In genomic region chr20:53454675-53455276, GRCh38 we compare ENCODE assay signal across 25 cellular contexts.
DNase-seq lines count a peak whose midpoint lies in the region; ATAC-seq, FAIRE-seq and TF ChIP-seq lines count a peak whose summit lies in the region.
"Had no signal": no experiment of that assay in that cellular context is flagged by ENCODE, and none has a peak within 500 bp of the region (broad histone marks: within the 10 kb centered on the region; RNA-seq: fewer than 3 reads in every experiment).

No MANE protein-coding gene starts in this region.

- H3K36me3 ChIP-seq in mesendoderm (ENCODE audit: control insufficient read depth, insufficient read depth, low read length): no peaks in the 10 kb centered on the region
- H3K36me3 ChIP-seq: BLaER1 treated with 17β-estradiol and CSF1 and Interleukin-3, amounts not matched to agents 10 nM and 100 nM had no signal

- no peak overlapping the region for H3K56ac ChIP-seq in mesendoderm (ENCODE audit: low read length)

- H2BK5ac ChIP-seq in mesendoderm (ENCODE audit: low read length): no peak overlapping the region

- peak overlapping the region; percentile 22 for H3K27ac Mint-ChIP-seq in activated T-cell treated with anti-CD3 and anti-CD28 coated beads, Interleukin-2, amount 50 U/mL, for 24 hours
- H3K27ac Mint-ChIP-seq in stimulated activated naive B cell treated with anti-CD40 and anti-IgM and Interleukin-4, amounts not matched to agents 10 μg/mL and 1 μg/mL and 100 μg/mL, for 72 hours: peak overlapping the region; percentile 83
- H3K27ac Mint-ChIP-seq: B cell; CD4-positive, alpha-beta T cell; CD8-positive, alpha-beta T cell had no signal

- H3K4ac ChIP-seq in mesendoderm (ENCODE audit: low read depth, low read length): no peak overlapping the region

- H2BK120ac ChIP-seq in mesendoderm (ENCODE audit: low read depth, low read length): no peak overlapping the region

- no peak overlapping the region for H2BK15ac ChIP-seq in mesendoderm (replicated peaks; ENCODE audit: low read depth)

- H3K4me3 Mint-ChIP-seq in activated T-cell treated with anti-CD3 and anti-CD28 coated beads, Interleukin-2, amount 50 U/mL, for 24 hours: no peak overlapping the region
- no peak overlapping the region for H3K4me3 Mint-ChIP-seq in activated T-cell treated with anti-CD3 and anti-CD28 coated beads, Interleukin-2, amount 50 U/mL, for 4 hours
- H3K4me3 Mint-ChIP-seq in stimulated activated naive B cell treated with anti-CD40 and anti-IgM and Interleukin-4, amounts not matched to agents 10 μg/mL and 1 μg/mL and 100 μg/mL, for 72 hours: no peak overlapping the region
- H3K4me3 Mint-ChIP-seq: B cell; CD4-positive, alpha-beta T cell; CD8-positive, alpha-beta T cell had no signal

- H3K27ac ChIP-seq in mesendoderm (ENCODE audit: low read depth, low read length): no peak overlapping the region
- H3K27ac ChIP-seq: 22Rv1; A549; BLaER1 treated with 17β-estradiol and CSF1 and Interleukin-3, amounts not matched to agents 10 nM and 100 nM; C4-2B had no signal

- H2AK5ac ChIP-seq in mesendoderm (ENCODE audit: low read length): no peak overlapping the region

- no peak overlapping the region for H3K23ac ChIP-seq in mesendoderm (ENCODE audit: low read length)

- no peaks in the 10 kb centered on the region for H3K79me1 ChIP-seq in mesendoderm (ENCODE audit: low read length)

- H3K27me3 ChIP-seq in mesendoderm (ENCODE audit: insufficient read depth, low read length, poor library complexity): no peaks in the 10 kb centered on the region
- H3K27me3 ChIP-seq: BLaER1 treated with 17β-estradiol and CSF1 and Interleukin-3, amounts not matched to agents 10 nM and 100 nM had no signal

- no peaks in the 10 kb centered on the region for H3K79me2 ChIP-seq in mesendoderm (ENCODE audit: control insufficient read depth, insufficient read depth, low read length)

- H3K9me3 Mint-ChIP-seq in activated T-cell treated with anti-CD3 and anti-CD28 coated beads, Interleukin-2, amount 50 U/mL, for 24 hours: peaks cover 20% of the 10 kb centered on the region
- peaks cover 28% of the 10 kb centered on the region for H3K9me3 Mint-ChIP-seq in activated T-cell treated with anti-CD3 and anti-CD28 coated beads, Interleukin-2, amount 50 U/mL, for 4 hours
- H3K9me3 Mint-ChIP-seq in stimulated activated naive B cell treated with anti-CD40 and anti-IgM and Interleukin-4, amounts not matched to agents 10 μg/mL and 1 μg/mL and 100 μg/mL, for 72 hours: peaks cover 14 to 16% of the 10 kb centered on the region in 2 donors

- no peak for ATAC-seq in activated T-cell treated with anti-CD3 and anti-CD28 coated beads, Interleukin-2, amount 50 U/mL, for 4 hours
- peak; percentile 94 to 98 for ATAC-seq in stimulated activated naive B cell treated with anti-CD40 and anti-IgM and Interleukin-4, amounts not matched to agents 10 μg/mL and 1 μg/mL and 100 μg/mL, for 72 hours (replicated peaks)
- no peak for ATAC-seq in GM18861 (IDR thresholded peaks at IDR 0.05; ENCODE audit: unreplicated experiment)
- ATAC-seq: A549; CD8-positive, alpha-beta T cell had no signal

- no peak overlapping the region for H4K8ac ChIP-seq in mesendoderm (ENCODE audit: low read depth, low read length)

- H3K4me1 ChIP-seq in mesendoderm (ENCODE audit: control insufficient read depth, low read depth, low read length): no peaks in the 10 kb centered on the region
- H3K4me1 ChIP-seq: A549; BLaER1 treated with 17β-estradiol and CSF1 and Interleukin-3, amounts not matched to agents 10 nM and 100 nM had no signal

- no peak overlapping the region for H3K4me2 ChIP-seq in mesendoderm (ENCODE audit: low read length)
- H3K4me2 ChIP-seq: A549; BLaER1 treated with 17β-estradiol and CSF1 and Interleukin-3, amounts not matched to agents 10 nM and 100 nM had no signal

- H4K5ac ChIP-seq in mesendoderm (ENCODE audit: low read length): no peak overlapping the region

- DNase-seq in activated T-cell treated with anti-CD3 and anti-CD28 coated beads, Interleukin-2, amount 50 U/mL, for 24 hours: no peak
- DNase-seq in activated T-cell treated with anti-CD3 and anti-CD28 coated beads, Interleukin-2, amount 50 U/mL, for 4 hours: no peak
- no peak for DNase-seq in GM12891 (ENCODE audit: insufficient read length, low spot score)
- DNase-seq in mesendoderm: no peak
- no peak for DNase-seq in stimulated activated naive B cell treated with anti-CD40 and anti-IgM and Interleukin-4, amounts not matched to agents 10 μg/mL and 1 μg/mL and 100 μg/mL, for 72 hours
- DNase-seq in COLO829 (ENCODE audit: low spot score): no peak
- DNase-seq: AML-193; CD4-positive, alpha-beta T cell; CD8-positive, alpha-beta T cell; COR-L47; DMS 273 treated with DMSO at 0.1 percent for 48 hours; DMS153; DMS53; DMS79; DND-41; EL; GDM1 had no signal

- WGBS in mesendoderm (ENCODE audit: extremely low coverage, insufficient coverage, low lambda C conversion rate): no CpG with 5 or more reads among the region's 6 CpGs

- no peak overlapping the region for H3K9ac ChIP-seq in mesendoderm (ENCODE audit: low read length)
- H3K9ac ChIP-seq: BLaER1 treated with 17β-estradiol and CSF1 and Interleukin-3, amounts not matched to agents 10 nM and 100 nM had no signal

- no peak for TF ChIP-seq POLR2A in GM12891 (IDR thresholded peaks at IDR 0.05; ENCODE audit: low read depth, low read length)

- H3K36me3 Mint-ChIP-seq in activated T-cell treated with anti-CD3 and anti-CD28 coated beads, Interleukin-2, amount 50 U/mL, for 24 hours (ENCODE audit: low read depth): peaks cover 16% of the 10 kb centered on the region
- H3K36me3 Mint-ChIP-seq in activated T-cell treated with anti-CD3 and anti-CD28 coated beads, Interleukin-2, amount 50 U/mL, for 4 hours (ENCODE audit: insufficient read depth): peaks cover 20% of the 10 kb centered on the region
- peaks cover 0 to 1% of the 10 kb centered on the region in 2 donors for H3K36me3 Mint-ChIP-seq in stimulated activated naive B cell treated with anti-CD40 and anti-IgM and Interleukin-4, amounts not matched to agents 10 μg/mL and 1 μg/mL and 100 μg/mL, for 72 hours

- H3K18ac ChIP-seq in mesendoderm (ENCODE audit: low read length): no peak overlapping the region

- no peak for FAIRE-seq in GM12891 (lab: Jason Lieb, UNC)
- FAIRE-seq: A549, GM12892, GM18507 had no signal

- H3K4me1 Mint-ChIP-seq in activated T-cell treated with anti-CD3 and anti-CD28 coated beads, Interleukin-2, amount 50 U/mL, for 24 hours (ENCODE audit: low read depth): no peaks in the 10 kb centered on the region
- H3K4me1 Mint-ChIP-seq in activated T-cell treated with anti-CD3 and anti-CD28 coated beads, Interleukin-2, amount 50 U/mL, for 4 hours (ENCODE audit: low read depth): no peaks in the 10 kb centered on the region
- H3K4me1 Mint-ChIP-seq in stimulated activated naive B cell treated with anti-CD40 and anti-IgM and Interleukin-4, amounts not matched to agents 10 μg/mL and 1 μg/mL and 100 μg/mL, for 72 hours: peaks cover 7 to 10% of the 10 kb centered on the region in 2 donors
- H3K4me1 Mint-ChIP-seq: B cell had no signal

- peak overlapping the region; percentile 16 for H3K4me3 ChIP-seq in mesendoderm (ENCODE audit: low read length)
- H3K4me3 ChIP-seq: A549; BLaER1 treated with 17β-estradiol and CSF1 and Interleukin-3, amounts not matched to agents 10 nM and 100 nM had no signal

- no peaks in the 10 kb centered on the region for H3K27me3 Mint-ChIP-seq in activated T-cell treated with anti-CD3 and anti-CD28 coated beads, Interleukin-2, amount 50 U/mL, for 24 hours
- peaks cover 2% of the 10 kb centered on the region for H3K27me3 Mint-ChIP-seq in activated T-cell treated with anti-CD3 and anti-CD28 coated beads, Interleukin-2, amount 50 U/mL, for 4 hours (ENCODE audit: low read depth)
- peaks cover 8% of the 10 kb centered on the region in 2 donors for H3K27me3 Mint-ChIP-seq in stimulated activated naive B cell treated with anti-CD40 and anti-IgM and Interleukin-4, amounts not matched to agents 10 μg/mL and 1 μg/mL and 100 μg/mL, for 72 hours
- H3K27me3 Mint-ChIP-seq: B cell; CD4-positive, alpha-beta T cell had no signal

TF ChIP-seq in GM12891, 5 proteins besides CTCF, POLR2A, EP300 and RAD21:
- no peak for TF ChIP-seq POLR2AphosphoS5 (IDR thresholded peaks at IDR 0.05; ENCODE audit: low read depth, low read length)
- no peak for TF ChIP-seq POU2F2 (IDR thresholded peaks at IDR 0.05; ENCODE audit: low read depth, low read length)
- no peak for TF ChIP-seq TAF1 (IDR thresholded peaks at IDR 0.05; ENCODE audit: low read depth, low read length)
- peak; percentile 81 for TF ChIP-seq SPI1 (IDR thresholded peaks at IDR 0.05; ENCODE audit: low read depth, low read length)
- no peak for TF ChIP-seq PAX5 (IDR thresholded peaks at IDR 0.05; ENCODE audit: insufficient read depth, low read length, severe bottlenecking)

Comparison
In these comparisons a context has a peak if more than half of its experiments do, and no peak if none do; other contexts are left out.
1. ATAC-seq: peak in stimulated activated naive B cell treated with anti-CD40 and anti-IgM and Interleukin-4, amounts not matched to agents 10 μg/mL and 1 μg/mL and 100 μg/mL, for 72 hours (2 of 2); none in activated T-cell treated with anti-CD3 and anti-CD28 coated beads, Interleukin-2, amount 50 U/mL, for 4 hours (0 of 2) and GM18861 (single experiment).